In the genomic region with DNA sequence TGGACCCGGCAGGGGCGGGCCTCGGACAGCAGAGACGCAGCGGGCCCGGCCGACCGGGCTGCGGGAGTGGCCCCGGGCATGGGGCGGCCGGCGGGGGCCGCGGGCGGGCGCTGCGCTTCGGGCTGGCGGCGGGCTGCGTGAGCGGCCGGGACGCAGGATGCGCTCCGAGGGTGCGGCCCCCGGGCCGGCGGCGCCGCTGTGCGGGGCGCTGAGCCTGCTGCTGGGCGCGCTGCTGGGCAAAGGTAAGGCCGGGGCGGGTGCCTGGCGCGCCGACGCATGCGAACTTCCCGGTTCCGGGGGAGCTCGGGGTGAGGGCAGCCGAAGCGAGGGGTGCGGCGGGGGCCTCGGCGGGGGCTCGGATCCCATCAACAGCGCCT, we compare ENCODE assay signal across 17 cellular contexts. TPM values are rescaled to one million over a fixed set of nuclear protein-coding genes. Genes with fewer than 3 reads are reported as not detected.
A peak's percentile ranks its signal among the peaks of the same experiment; 100 is the strongest.
DNase-seq lines count a peak whose midpoint lies in the region; ATAC-seq and TF ChIP-seq lines count a peak whose summit lies in the region.
"Had no signal": no experiment of that assay in that cellular context is flagged by ENCODE, and none has a peak within 500 bp of the region (broad histone marks: within the 10 kb centered on the region; RNA-seq: fewer than 3 reads in every experiment).

No MANE protein-coding gene starts in this region.

- no peaks in the 10 kb centered on the region for H3K4me1 ChIP-seq in GM23338 (ENCODE audit: insufficient read depth)
- H3K4me1 ChIP-seq in smooth muscle cell (ENCODE audit: low read depth) = peaks cover 13% of the 10 kb centered on the region

- H2AFZ ChIP-seq in GM23338 = 0 out of 2 replicates have a peak overlapping the region, but pooled peaks have one; percentile 56
- no peak overlapping the region for H2AFZ ChIP-seq in smooth muscle cell (ENCODE audit: low read depth)

- no peaks in the 10 kb centered on the region for H3K79me2 ChIP-seq in GM23338 (replicated peaks; ENCODE audit: insufficient read depth)
- no peaks in the 10 kb centered on the region for H3K79me2 ChIP-seq in smooth muscle cell (ENCODE audit: low read depth)

- H3K9me3 Mint-ChIP-seq in GM23338 = peaks cover 43% of the 10 kb centered on the region

- WGBS in smooth muscle cell (ENCODE audit: low lambda C conversion rate) = 0% methylated on average over 2 of the region's 55 CpGs

- H3K4me3 Mint-ChIP-seq in GM23338 = no peak overlapping the region
- H3K4me3 Mint-ChIP-seq: activated naive CD8-positive, alpha-beta T cell; T-cell had no signal

- H3K9me2 ChIP-seq in GM23338 (ENCODE audit: insufficient read depth) = no peaks in the 10 kb centered on the region; the same call in 1 of the 2 replicates

- peaks cover 61% of the 10 kb centered on the region for H3K27me3 ChIP-seq in GM23338 (ENCODE audit: insufficient read depth)
- peaks cover 52% of the 10 kb centered on the region for H3K27me3 ChIP-seq in smooth muscle cell (ENCODE audit: low read depth)

- DNase-seq in GM23338 (ENCODE audit: low spot score) = peak; percentile 2
- no peak for DNase-seq in coronary artery (ENCODE audit: low spot score)
- peak; percentile 62 for DNase-seq in islet precursor cell
- DNase-seq in smooth muscle cell (lab: John Stamatoyannopoulos, UW; ENCODE audit: unreplicated experiment) = no peak
- no peak for DNase-seq in iPS-NIHi7 (ENCODE audit: extremely low spot score)
- DNase-seq: activated CD4-positive, CD25-positive, alpha-beta regulatory T cell; NCI-H1105 treated with DMSO at 0.1 percent for 48 hours; NCI-H446 treated with DMSO at 0.1 percent for 48 hours; occipital lobe; T-cell; tibial artery had no signal

- H3K4me2 ChIP-seq in GM23338 (peak overlapping the region; percentile 51; the same call in 1 of the 2 replicates), smooth muscle cell (peak overlapping the region; percentile 89)

- TF ChIP-seq CTCF in GM23338 (conservative IDR thresholded peaks at IDR 0.05; ENCODE audit: low read depth in 2 of 2) (no peak), coronary artery (IDR thresholded peaks at IDR 0.05) (no peak), smooth muscle cell (IDR thresholded peaks at IDR 0.05; ENCODE audit: borderline replicate concordance, insufficient read depth, poor library complexity, severe bottlenecking) (no peak)

- no peak for ATAC-seq in GM23338
- ATAC-seq in GM19328 (IDR thresholded peaks at IDR 0.05; ENCODE audit: unreplicated experiment) = no peak
- no peak for ATAC-seq in GM21529 (IDR thresholded peaks at IDR 0.05; ENCODE audit: unreplicated experiment)
- no peak for ATAC-seq in GM21526 (IDR thresholded peaks at IDR 0.05; ENCODE audit: low FRiP score, unreplicated experiment)
- ATAC-seq: T-cell had no signal

- H4K20me1 ChIP-seq in GM23338 (replicated peaks; ENCODE audit: insufficient read depth) (no peaks in the 10 kb centered on the region), smooth muscle cell (ENCODE audit: low read depth) (no peaks in the 10 kb centered on the region)

- no peaks in the 10 kb centered on the region for H3K4me1 Mint-ChIP-seq in GM23338
- H3K4me1 Mint-ChIP-seq: T-cell had no signal

- H3F3A ChIP-seq in GM23338 (replicated peaks; ENCODE audit: low read depth) (no peaks in the 10 kb centered on the region), smooth muscle cell (ENCODE audit: low read depth) (no peaks in the 10 kb centered on the region)

- H3K9ac ChIP-seq in smooth muscle cell (ENCODE audit: low read depth) = no peak overlapping the region

- H3K36me3 ChIP-seq in GM23338 (ENCODE audit: insufficient read depth) (no peaks in the 10 kb centered on the region), smooth muscle cell (ENCODE audit: low read depth) (no peaks in the 10 kb centered on the region)
- H3K36me3 ChIP-seq: tibial artery had no signal

- peaks cover 1% of the 10 kb centered on the region for H3K27me3 Mint-ChIP-seq in GM23338 (ENCODE audit: insufficient read depth, low read depth, poor library complexity)

- peaks cover 7% of the 10 kb centered on the region for H3K9me3 ChIP-seq in smooth muscle cell (replicated peaks; ENCODE audit: low read depth)
- H3K9me3 ChIP-seq: tibial artery had no signal

- H3K36me3 Mint-ChIP-seq in GM23338 (ENCODE audit: low read depth) = peaks cover 48% of the 10 kb centered on the region
- H3K36me3 Mint-ChIP-seq: activated naive CD8-positive, alpha-beta T cell; T-cell had no signal

- H3K4me3 ChIP-seq in GM23338 = peak overlapping the region; percentile 39
- H3K4me3 ChIP-seq in coronary artery = peak overlapping the region; percentile 68
- peak overlapping the region; percentile 56 for H3K4me3 ChIP-seq in smooth muscle cell
- H3K4me3 ChIP-seq: lung had no signal

- H3K27ac Mint-ChIP-seq in GM23338 = no peak overlapping the region
- H3K27ac Mint-ChIP-seq: activated naive CD8-positive, alpha-beta T cell; T-cell had no signal

- H3K27ac ChIP-seq in GM23338 (ENCODE audit: low read depth) (no peak overlapping the region), coronary artery (no peak overlapping the region), smooth muscle cell (ENCODE audit: low read depth) (no peak overlapping the region)
- H3K27ac ChIP-seq: tibial artery had no signal

TF ChIP-seq in GM23338, 12 proteins besides CTCF, POLR2A, EP300 and RAD21 (continues in another document):
- TF ChIP-seq EZH2 (IDR thresholded peaks at IDR 0.05; ENCODE audit: low read depth, unreplicated experiment) = no peak
- TF ChIP-seq JUNB (IDR thresholded peaks at IDR 0.05; ENCODE audit: unreplicated experiment) = no peak
- TF ChIP-seq, protein P1, sequence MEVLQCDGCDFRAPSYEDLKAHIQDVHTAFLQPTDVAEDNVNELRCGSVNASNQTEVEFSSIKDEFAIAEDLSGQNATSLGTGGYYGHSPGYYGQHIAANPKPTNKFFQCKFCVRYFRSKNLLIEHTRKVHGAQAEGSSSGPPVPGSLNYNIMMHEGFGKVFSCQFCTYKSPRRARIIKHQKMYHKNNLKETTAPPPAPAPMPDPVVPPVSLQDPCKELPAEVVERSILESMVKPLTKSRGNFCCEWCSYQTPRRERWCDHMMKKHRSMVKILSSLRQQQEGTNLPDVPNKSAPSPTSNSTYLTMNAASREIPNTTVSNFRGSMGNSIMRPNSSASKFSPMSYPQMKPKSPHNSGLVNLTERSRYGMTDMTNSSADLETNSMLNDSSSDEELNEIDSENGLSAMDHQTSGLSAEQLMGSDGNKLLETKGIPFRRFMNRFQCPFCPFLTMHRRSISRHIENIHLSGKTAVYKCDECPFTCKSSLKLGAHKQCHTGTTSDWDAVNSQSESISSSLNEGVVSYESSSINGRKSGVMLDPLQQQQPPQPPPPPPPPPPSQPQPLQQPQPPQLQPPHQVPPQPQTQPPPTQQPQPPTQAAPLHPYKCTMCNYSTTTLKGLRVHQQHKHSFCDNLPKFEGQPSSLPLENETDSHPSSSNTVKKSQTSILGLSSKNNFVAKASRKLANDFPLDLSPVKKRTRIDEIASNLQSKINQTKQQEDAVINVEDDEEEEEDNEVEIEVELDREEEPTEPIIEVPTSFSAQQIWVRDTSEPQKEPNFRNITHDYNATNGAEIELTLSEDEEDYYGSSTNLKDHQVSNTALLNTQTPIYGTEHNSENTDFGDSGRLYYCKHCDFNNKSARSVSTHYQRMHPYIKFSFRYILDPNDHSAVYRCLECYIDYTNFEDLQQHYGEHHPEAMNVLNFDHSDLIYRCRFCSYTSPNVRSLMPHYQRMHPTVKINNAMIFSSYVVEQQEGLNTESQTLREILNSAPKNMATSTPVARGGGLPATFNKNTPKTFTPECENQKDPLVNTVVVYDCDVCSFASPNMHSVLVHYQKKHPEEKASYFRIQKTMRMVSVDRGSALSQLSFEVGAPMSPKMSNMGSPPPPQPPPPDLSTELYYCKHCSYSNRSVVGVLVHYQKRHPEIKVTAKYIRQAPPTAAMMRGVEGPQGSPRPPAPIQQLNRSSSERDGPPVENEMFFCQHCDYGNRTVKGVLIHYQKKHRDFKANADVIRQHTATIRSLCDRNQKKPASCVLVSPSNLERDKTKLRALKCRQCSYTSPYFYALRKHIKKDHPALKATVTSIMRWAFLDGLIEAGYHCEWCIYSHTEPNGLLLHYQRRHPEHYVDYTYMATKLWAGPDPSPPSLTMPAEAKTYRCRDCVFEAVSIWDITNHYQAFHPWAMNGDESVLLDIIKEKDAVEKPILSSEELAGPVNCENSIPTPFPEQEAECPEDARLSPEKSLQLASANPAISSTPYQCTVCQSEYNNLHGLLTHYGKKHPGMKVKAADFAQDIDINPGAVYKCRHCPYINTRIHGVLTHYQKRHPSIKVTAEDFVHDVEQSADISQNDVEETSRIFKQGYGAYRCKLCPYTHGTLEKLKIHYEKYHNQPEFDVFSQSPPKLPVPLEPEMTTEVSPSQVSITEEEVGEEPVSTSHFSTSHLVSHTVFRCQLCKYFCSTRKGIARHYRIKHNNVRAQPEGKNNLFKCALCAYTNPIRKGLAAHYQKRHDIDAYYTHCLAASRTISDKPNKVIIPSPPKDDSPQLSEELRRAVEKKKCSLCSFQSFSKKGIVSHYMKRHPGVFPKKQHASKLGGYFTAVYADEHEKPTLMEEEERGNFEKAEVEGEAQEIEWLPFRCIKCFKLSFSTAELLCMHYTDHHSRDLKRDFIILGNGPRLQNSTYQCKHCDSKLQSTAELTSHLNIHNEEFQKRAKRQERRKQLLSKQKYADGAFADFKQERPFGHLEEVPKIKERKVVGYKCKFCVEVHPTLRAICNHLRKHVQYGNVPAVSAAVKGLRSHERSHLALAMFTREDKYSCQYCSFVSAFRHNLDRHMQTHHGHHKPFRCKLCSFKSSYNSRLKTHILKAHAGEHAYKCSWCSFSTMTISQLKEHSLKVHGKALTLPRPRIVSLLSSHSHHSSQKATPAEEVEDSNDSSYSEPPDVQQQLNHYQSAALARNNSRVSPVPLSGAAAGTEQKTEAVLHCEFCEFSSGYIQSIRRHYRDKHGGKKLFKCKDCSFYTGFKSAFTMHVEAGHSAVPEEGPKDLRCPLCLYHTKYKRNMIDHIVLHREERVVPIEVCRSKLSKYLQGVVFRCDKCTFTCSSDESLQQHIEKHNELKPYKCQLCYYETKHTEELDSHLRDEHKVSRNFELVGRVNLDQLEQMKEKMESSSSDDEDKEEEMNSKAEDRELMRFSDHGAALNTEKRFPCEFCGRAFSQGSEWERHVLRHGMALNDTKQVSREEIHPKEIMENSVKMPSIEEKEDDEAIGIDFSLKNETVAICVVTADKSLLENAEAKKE (CRISPR knock-in tag; IDR thresholded peaks at IDR 0.05) = no peak
- no peak for TF ChIP-seq NANOG (IDR thresholded peaks at IDR 0.05; ENCODE audit: borderline replicate concordance)
- TF ChIP-seq ZNF114 (CRISPR knock-in tag; IDR thresholded peaks at IDR 0.05) = no peak

RNA-seq across cellular contexts. Expression of a gene that starts 0.3 kb away (rescaled TPM):
- 0.04 TPM in 1 of 2 replicates, not detected in the other for total RNA-seq in GM23338 (2014; rRNA removed; shearing (Covaris generic))
- not detected in 2 replicates for polyA plus RNA-seq in GM23338 (2016; fragmentation: Nextera tagmentation; extraction: Ambion mirVana)
- 0.18 and 0.49 TPM in 2 replicates for total RNA-seq in smooth muscle cell
- polyA plus RNA-seq in smooth muscle cell = 0.46 and 0.77 TPM in 2 replicates
- polyA plus RNA-seq: BJ had no signal

Comparison
In these comparisons a context has a peak if more than half of its experiments do, and no peak if none do; other contexts are left out.
1. DNase-seq: peak in GM23338 (single experiment) and islet precursor cell (single experiment); none in coronary artery (single experiment), smooth muscle cell (single experiment) and iPS-NIHi7 (single experiment).
2. Peak in every context shown above with its lines, with median percentiles within 50 percentile points of each other: H3K4me3 ChIP-seq.